Comparison of ENCODE assay signal across 8 cellular contexts in the genomic region with DNA sequence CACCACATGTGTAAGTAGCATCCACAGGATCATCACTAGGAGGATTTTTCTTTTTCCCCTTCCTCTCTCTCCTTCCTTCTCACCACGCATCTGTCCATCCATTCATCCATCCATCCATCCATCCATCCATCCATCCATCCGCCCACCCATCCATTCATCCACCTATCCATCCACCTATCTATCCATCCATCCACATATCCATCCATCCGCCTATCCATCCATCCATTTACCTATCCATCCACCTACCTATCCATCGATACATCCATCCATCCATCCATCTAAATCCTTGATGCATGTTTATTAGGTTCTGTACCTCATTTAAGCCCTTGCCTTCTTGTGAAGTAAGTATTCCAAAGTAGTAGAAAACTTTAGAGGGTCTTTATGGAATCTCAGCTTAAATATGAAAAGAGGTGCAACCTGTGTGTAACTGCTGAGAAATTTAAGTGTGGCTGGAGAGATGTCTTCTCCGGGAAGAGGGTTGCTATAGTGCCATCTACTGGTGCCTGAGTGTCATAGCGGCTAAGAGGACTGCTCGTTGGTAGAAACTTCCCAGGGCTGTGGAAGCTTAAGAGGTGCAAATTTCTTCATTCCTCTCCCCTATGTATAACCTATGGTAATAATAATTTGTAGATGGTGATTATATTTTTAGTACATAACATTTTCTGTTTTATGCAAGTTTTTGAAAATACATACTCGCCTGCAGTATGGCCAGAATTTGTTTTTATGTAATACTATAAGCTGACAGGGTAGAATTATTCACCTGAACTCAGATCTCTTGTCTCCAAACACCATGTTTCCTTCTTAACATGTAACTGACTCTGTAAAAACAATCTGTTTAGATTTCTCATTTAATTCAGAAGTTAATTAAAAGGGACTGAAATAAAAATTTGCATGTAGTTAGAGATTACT.
DNase-seq lines count a peak whose midpoint lies in the region; ATAC-seq, FAIRE-seq and TF ChIP-seq lines count a peak whose summit lies in the region.

No MANE protein-coding gene starts in this region.

- TF ChIP-seq CTCF in WERI-Rb-1 (IDR thresholded peaks at IDR 0.05; ENCODE audit: low read depth, low read length) (peak; percentile 89), tibial artery (IDR thresholded peaks at IDR 0.05) (peak; percentile 59 to 90)

- H3K9me3 ChIP-seq in WERI-Rb-1 (ENCODE audit: severe bottlenecking), result no peaks in the 10 kb centered on the region
- H3K9me3 ChIP-seq in tibial artery, result no peaks in the 10 kb centered on the region

- H3K4me3 ChIP-seq in WERI-Rb-1 (ENCODE audit: low read depth, low read length) (no peak overlapping the region), tibial artery (no peak overlapping the region)

- DNase-seq in AG20443 (ENCODE audit: low spot score), result peak; percentile 88
- peak; percentile 85 for DNase-seq in NCI-H2107 treated with DMSO at 0.1 percent for 48 hours (lab: John Stamatoyannopoulos, UW; ENCODE audit: unreplicated experiment)
- DNase-seq in WERI-Rb-1, result peak; percentile 62
- peak; percentile 47 for DNase-seq in middle frontal gyrus (ENCODE audit: extremely low spot score, low spot score)
- DNase-seq in tibial artery, result no peak

- no peaks in the 10 kb centered on the region for H3K36me3 ChIP-seq in WERI-Rb-1
- H3K36me3 ChIP-seq in tibial artery, result no peaks in the 10 kb centered on the region

- intact Hi-C loops in tibial artery (cut with DNase I; ENCODE audit: low total_unique reads), result no loop called here

- FAIRE-seq in endometrium (lab: Jason Lieb, UNC), result peak; percentile 57

- no peaks in the 10 kb centered on the region for H3K27me3 ChIP-seq in WERI-Rb-1 (ENCODE audit: insufficient read depth, low read depth, severe bottlenecking)
- peaks cover 0 to 20% of the 10 kb centered on the region in 2 donors for H3K27me3 ChIP-seq in tibial artery

- H3K4me1 ChIP-seq in tibial artery, result no peaks in the 10 kb centered on the region

- H3K27ac ChIP-seq in WERI-Rb-1, result no peak overlapping the region
- H3K27ac ChIP-seq in tibial artery, result no peak overlapping the region

- peak; percentile 57 for ATAC-seq in GM18907 (IDR thresholded peaks at IDR 0.05; ENCODE audit: unreplicated experiment)
- no peak for ATAC-seq in HG03280 (IDR thresholded peaks at IDR 0.05; ENCODE audit: unreplicated experiment)

Comparison
In these comparisons a context has a peak if more than half of its experiments do, and no peak if none do; other contexts are left out.
1. DNase-seq: peak in AG20443 (single experiment), NCI-H2107 treated with DMSO at 0.1 percent for 48 hours (single experiment), WERI-Rb-1 (single experiment) and middle frontal gyrus (single experiment); none in tibial artery (0 of 2).